Comparison of ENCODE assay signal across 1 cellular context in genomic region chr1:162627662-162628296, GRCh38.
TF ChIP-seq lines count a peak whose summit lies in the region.

No MANE protein-coding gene starts in this region.

TF ChIP-seq in K562, 482 proteins besides CTCF, POLR2A, EP300 and RAD21 (continued from another document and continues in another):
- TF ChIP-seq ZNF696 (CRISPR knock-in tag; conservative IDR thresholded peaks at IDR 0.05): no peak
- TF ChIP-seq ESRRA (IDR thresholded peaks at IDR 0.05; ENCODE audit: borderline replicate concordance, low read depth): peak; percentile 43; the same call in 1 of the 2 replicates
- TF ChIP-seq FOXA3 (CRISPR knock-in tag; conservative IDR thresholded peaks at IDR 0.05 in 1 of 2, IDR thresholded peaks at IDR 0.05 in 1 of 2): no peak
- no peak for TF ChIP-seq CHD7 (IDR thresholded peaks at IDR 0.05; ENCODE audit: low read depth, low read length)
- no peak for TF ChIP-seq ZBED1 (IDR thresholded peaks at IDR 0.05)
- TF ChIP-seq ZNF76 (CRISPR knock-in tag; IDR thresholded peaks at IDR 0.05; ENCODE audit: borderline replicate concordance): no peak
- no peak for TF ChIP-seq ZBTB2 (IDR thresholded peaks at IDR 0.05)
- TF ChIP-seq ZBTB8A (IDR thresholded peaks at IDR 0.05; ENCODE audit: partially characterized antibody): no peak
- TF ChIP-seq HMG20B (CRISPR knock-in tag; IDR thresholded peaks at IDR 0.05): no peak
- no peak for TF ChIP-seq ZBTB9 (CRISPR knock-in tag; IDR thresholded peaks at IDR 0.05)
- no peak for TF ChIP-seq GATAD2B (IDR thresholded peaks at IDR 0.05; ENCODE audit: borderline replicate concordance)
- no peak for TF ChIP-seq HMGXB4 (CRISPR knock-in tag; IDR thresholded peaks at IDR 0.05)
- no peak for TF ChIP-seq CHD4 (IDR thresholded peaks at IDR 0.05; ENCODE audit: insufficient read depth, insufficient replicate concordance, low read depth, low read length, poor library complexity, severe bottlenecking)
- no peak for TF ChIP-seq KDM5B (IDR thresholded peaks at IDR 0.05; ENCODE audit: insufficient replicate concordance, low read depth, low read length)
- no peak for TF ChIP-seq ZNF644 (tag; IDR thresholded peaks at IDR 0.05; ENCODE audit: low read depth)
- no peak for TF ChIP-seq POLR3A (IDR thresholded peaks at IDR 0.05; ENCODE audit: borderline replicate concordance, extremely low read depth, insufficient read depth, insufficient read length)
- 0 out of 2 replicates have a peak, but pooled peaks have one; percentile 14 for TF ChIP-seq ZNF668 (CRISPR knock-in tag; IDR thresholded peaks at IDR 0.05)
- TF ChIP-seq E2F1 (CRISPR knock-in tag; IDR thresholded peaks at IDR 0.05): no peak
- TF ChIP-seq ZNF324 (CRISPR knock-in tag; IDR thresholded peaks at IDR 0.05): no peak
- TF ChIP-seq ARHGAP35 (IDR thresholded peaks at IDR 0.05; ENCODE audit: partially characterized antibody): no peak
- no peak for TF ChIP-seq NCOA1 (IDR thresholded peaks at IDR 0.05; ENCODE audit: low read depth)
- no peak for TF ChIP-seq NFIC (IDR thresholded peaks at IDR 0.05)
- 0 out of 2 replicates have a peak, but pooled peaks have one; percentile 21 for TF ChIP-seq HCFC1 (IDR thresholded peaks at IDR 0.05; ENCODE audit: low read depth, low read length)
- no peak for TF ChIP-seq REST (CRISPR knock-in tag; IDR thresholded peaks at IDR 0.05; ENCODE audit: low read depth)
- no peak for TF ChIP-seq AFF1 (IDR thresholded peaks at IDR 0.05; ENCODE audit: low read depth in 1 of 2, partially characterized antibody in 2 of 2)
- 0 out of 4 replicates have a peak, but pooled peaks of 1 of the 2 experiments have one; percentile 36 for TF ChIP-seq SIX5 (IDR thresholded peaks at IDR 0.05; ENCODE audit: borderline replicate concordance in 1 of 2, insufficient read depth in 1 of 2, low read depth in 1 of 2, low read length in 2 of 2)
